ENCODE assay signal across 9 cellular contexts in the genomic region with DNA sequence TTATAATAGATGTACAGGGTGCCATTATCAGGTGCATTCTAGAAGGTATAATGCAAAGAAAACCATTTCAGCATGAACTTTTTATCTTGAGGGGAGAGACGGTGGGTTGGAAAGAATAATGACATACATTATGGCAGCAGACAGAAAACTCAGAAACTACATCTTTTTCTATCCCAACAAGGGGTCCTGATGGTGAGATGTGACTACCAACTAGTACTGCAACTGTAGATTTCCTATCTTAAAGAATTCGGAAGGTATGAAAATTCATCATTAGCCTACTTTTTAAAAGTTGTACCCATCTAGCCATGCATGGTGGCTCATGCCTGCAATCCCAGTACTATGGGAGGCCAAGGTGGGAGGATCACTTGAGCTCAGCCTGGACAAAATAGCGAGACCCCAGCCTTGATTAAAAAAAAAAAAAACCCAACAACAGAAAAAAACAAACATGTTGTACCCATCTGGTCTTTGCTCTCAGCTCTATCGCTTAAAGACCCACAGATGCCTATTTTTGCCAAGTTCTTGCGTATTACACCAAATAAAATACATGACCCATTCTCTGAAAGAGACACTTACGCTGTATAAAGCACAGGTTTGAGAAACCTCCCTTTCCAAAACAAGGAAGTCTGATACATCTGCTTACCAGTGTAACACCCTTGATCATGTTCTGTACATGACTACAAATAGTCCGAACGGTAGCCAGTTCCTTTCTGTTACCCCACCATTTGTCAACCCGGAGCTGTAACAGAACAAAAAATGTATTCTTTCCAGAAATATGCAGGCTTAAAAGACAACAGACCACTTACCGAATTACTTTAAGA. TPM values are rescaled to one million over a fixed set of nuclear protein-coding genes. Genes with fewer than 3 reads are reported as not detected.
DNase-seq lines count a peak whose midpoint lies in the region; ATAC-seq, FAIRE-seq and TF ChIP-seq lines count a peak whose summit lies in the region.
"Had no signal": no experiment of that assay in that cellular context is flagged by ENCODE, and none has a peak within 500 bp of the region (broad histone marks: within the 10 kb centered on the region; RNA-seq: fewer than 3 reads in every experiment).

No MANE protein-coding gene starts in this region.

- TF ChIP-seq CTCF in DND-41 (IDR thresholded peaks at IDR 0.05; ENCODE audit: borderline replicate concordance, extremely low read depth, low read length, poor library complexity, severe bottlenecking) (no peak), OCI-LY3 (IDR thresholded peaks at IDR 0.05; ENCODE audit: low read depth, low read length) (no peak), endothelial cell (IDR thresholded peaks at IDR 0.05; ENCODE audit: unreplicated experiment) (no peak), pancreas (IDR thresholded peaks at IDR 0.05) (no peak)

- FAIRE-seq in pancreas (lab: Jason Lieb, UNC): no peak

- H4K20me1 ChIP-seq in DND-41 (ENCODE audit: insufficient read depth, low read length) (peaks cover 53% of the 10 kb centered on the region), OCI-LY3 (ENCODE audit: insufficient read depth, low read length) (peaks cover 52% of the 10 kb centered on the region)

- peaks cover 6% of the 10 kb centered on the region for H3K27me3 Mint-ChIP-seq in endothelial cell (ENCODE audit: unreplicated experiment)

- H3K27me3 ChIP-seq in DND-41 (ENCODE audit: insufficient read depth, low read length, poor library complexity) (no peaks in the 10 kb centered on the region), OCI-LY3 (ENCODE audit: low read depth, low read length) (no peaks in the 10 kb centered on the region), pancreas (no peaks in the 10 kb centered on the region)

- ATAC-seq in DND-41 (ENCODE audit: insufficient read depth, low read depth): no peak
- ATAC-seq in pancreas: no peak
- ATAC-seq in GM18511 (IDR thresholded peaks at IDR 0.05; ENCODE audit: unreplicated experiment): no peak

- peak overlapping the region; percentile 80 for H3K4me2 ChIP-seq in DND-41 (ENCODE audit: insufficient read depth, low read length)
- peak overlapping the region; percentile 86 for H3K4me2 ChIP-seq in OCI-LY3 (ENCODE audit: low read length)

- H3K9me3 ChIP-seq in DND-41 (ENCODE audit: insufficient read depth, low read length, severe bottlenecking) (no peaks in the 10 kb centered on the region), OCI-LY3 (ENCODE audit: insufficient read depth, low read length) (no peaks in the 10 kb centered on the region), pancreas (no peaks in the 10 kb centered on the region)

- H3K4me1 Mint-ChIP-seq in endothelial cell (ENCODE audit: unreplicated experiment): peaks cover 21% of the 10 kb centered on the region

- H3K79me2 ChIP-seq in DND-41 (ENCODE audit: insufficient read depth, low read length) (peaks cover 54% of the 10 kb centered on the region), OCI-LY3 (ENCODE audit: low read length) (peaks cover 59% of the 10 kb centered on the region)

- H3K4me3 ChIP-seq in DND-41 (ENCODE audit: low read depth in 1 of 2, low read length in 2 of 2): peak overlapping the region; percentile 81 to 88; a peak in 3 of 4 replicates
- H3K4me3 ChIP-seq in OCI-LY3 (ENCODE audit: low read length): peak overlapping the region; percentile 96
- peak overlapping the region; percentile 75 to 90 (median 79) for H3K4me3 ChIP-seq in pancreas

- peak overlapping the region; percentile 88; the same call in 1 of the 2 replicates for H3K27ac ChIP-seq in DND-41 (ENCODE audit: low read length)
- H3K27ac ChIP-seq in OCI-LY3 (ENCODE audit: low read length): peak overlapping the region; percentile 65
- peak overlapping the region in 2 of 4 donors; percentile 94 to 96 for H3K27ac ChIP-seq in pancreas

- H3K36me3 Mint-ChIP-seq in endothelial cell (ENCODE audit: low read depth, unreplicated experiment): peaks cover 33% of the 10 kb centered on the region

- H3K27ac Mint-ChIP-seq in endothelial cell (ENCODE audit: unreplicated experiment): peak overlapping the region; percentile 99

- H3K9ac ChIP-seq in DND-41 (ENCODE audit: low read depth, low read length) (peak overlapping the region; percentile 88), OCI-LY3 (ENCODE audit: low read length) (peak overlapping the region; percentile 98)

- no peaks in the 10 kb centered on the region for H3K9me3 Mint-ChIP-seq in endothelial cell (ENCODE audit: unreplicated experiment)

- 29 to 37% methylated on average over 10 of the region's 10 CpGs for WGBS in pancreas, 2 donors

- H3K4me1 ChIP-seq in DND-41 (ENCODE audit: insufficient read depth, low read length) (peaks cover 42% of the 10 kb centered on the region), OCI-LY3 (ENCODE audit: low read length) (peaks cover 20% of the 10 kb centered on the region), pancreas (peaks cover 13 to 23% (median 21%) of the 10 kb centered on the region in 3 donors)

- no peak overlapping the region for H2AFZ ChIP-seq in DND-41 (ENCODE audit: low read depth, low read length)
- no peak overlapping the region for H2AFZ ChIP-seq in OCI-LY3 (ENCODE audit: low read depth, low read length)

- DNase-seq in DND-41: no peak
- DNase-seq in endothelial cell (ENCODE audit: low spot score): no peak
- no peak for DNase-seq in pancreas
- DNase-seq in GOT3 (lab: John Stamatoyannopoulos, UW): no peak
- no peak for DNase-seq in NCI-H748 (lab: John Stamatoyannopoulos, UW; ENCODE audit: unreplicated experiment)
- DNase-seq in HCEC 1CT: no peak
- DNase-seq: NCI-H524 had no signal

- intact Hi-C loops in pancreas (cut with DNase I): no loop called here

- peaks cover 64% of the 10 kb centered on the region for H3K36me3 ChIP-seq in DND-41 (ENCODE audit: insufficient read depth, low read length)
- peaks cover 63% of the 10 kb centered on the region for H3K36me3 ChIP-seq in OCI-LY3 (replicated peaks; ENCODE audit: low read depth, low read length)
- H3K36me3 ChIP-seq in pancreas: peaks cover 3 to 56% (median 35%) of the 10 kb centered on the region in 3 donors

- peak overlapping the region; percentile 99 for H3K4me3 Mint-ChIP-seq in endothelial cell (ENCODE audit: unreplicated experiment)

RNA-seq across cellular contexts. Expression of a gene that starts 1.6 kb away (rescaled TPM):
- total RNA-seq in endothelial cell (ENCODE audit: unreplicated experiment) (1,562 TPM), pancreas (1,000 to 10,000 TPM in 5 of 6 donors, 100 to 1,000 TPM in 1; 952 to 1,393 (median 1,175) TPM)
- polyA plus RNA-seq in pancreas: 1,000 to 10,000 TPM; 1,500 to 2,346 TPM

RNA-seq across cellular contexts. Expression of a gene that starts 1.7 kb away (rescaled TPM):
- total RNA-seq in endothelial cell (ENCODE audit: unreplicated experiment) (9.8 TPM), pancreas (10 to 100 TPM in 2 of 6 donors, 1 to 10 TPM in 4; 5.9 to 13.1 (median 8.5) TPM)
- polyA plus RNA-seq in pancreas: 10 to 100 TPM; 11.4 to 18.1 TPM

RNA-seq across cellular contexts. Expression of a gene that starts 50.4 kb away (rescaled TPM):
- total RNA-seq in endothelial cell (ENCODE audit: unreplicated experiment): not detected
- 1 to 10 TPM; 1.2 to 4.6 (median 2.7) TPM for total RNA-seq in pancreas
- polyA plus RNA-seq in pancreas: 1 to 10 TPM in 1 of 2 donors, under 1 TPM in 1; 0.94 to 1.1 TPM
